1 cellular context compared by ENCODE assay signal in the genomic region with DNA sequence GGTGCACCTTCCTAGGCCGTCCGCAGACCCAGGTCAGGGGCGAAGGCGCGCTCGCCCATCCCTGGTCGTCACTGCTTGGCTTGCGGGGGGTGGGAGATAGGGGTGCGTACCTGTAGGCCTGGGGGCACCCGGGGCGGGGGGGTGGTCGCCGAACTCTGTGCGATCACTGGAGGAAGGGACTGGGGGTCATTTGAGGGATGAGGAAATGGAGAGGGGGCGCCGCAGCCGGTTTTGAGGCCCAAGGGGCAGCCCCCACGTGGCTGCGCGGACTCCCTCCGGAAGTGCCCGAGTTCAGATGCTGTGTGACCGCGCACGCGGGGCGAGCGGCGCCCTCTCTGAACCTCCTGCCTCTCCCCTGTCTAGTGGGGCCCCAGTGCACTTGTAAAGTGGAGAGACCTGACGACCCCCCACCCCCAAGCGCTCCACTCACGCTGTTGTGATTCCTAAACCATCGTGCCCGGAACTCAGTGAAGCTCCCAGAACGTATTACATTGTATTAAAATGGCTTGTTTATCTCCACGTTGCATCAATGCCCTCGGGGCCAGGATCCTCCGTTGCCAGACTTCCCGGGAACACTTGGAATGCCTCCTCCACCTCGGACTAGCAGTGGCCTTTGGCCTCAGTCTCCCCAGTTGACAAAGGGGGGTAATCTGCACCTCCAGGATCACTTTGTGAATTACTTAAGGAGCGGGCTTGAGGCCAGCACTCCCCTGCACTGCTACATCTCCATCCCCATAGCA.
A peak's percentile ranks its signal among the peaks of the same experiment; 100 is the strongest.
TF ChIP-seq lines count a peak whose summit lies in the region.

No MANE protein-coding gene starts in this region.

TF ChIP-seq in HepG2, 621 proteins besides CTCF, POLR2A, EP300 and RAD21:
- TF ChIP-seq ZNF446 (CRISPR knock-in tag; IDR thresholded peaks at IDR 0.05) (no peak), ZNF256 (CRISPR knock-in tag; conservative IDR thresholded peaks at IDR 0.05) (no peak), ZNF768 (CRISPR knock-in tag; IDR thresholded peaks at IDR 0.05) (peak; percentile 89)
